In the genomic region with DNA sequence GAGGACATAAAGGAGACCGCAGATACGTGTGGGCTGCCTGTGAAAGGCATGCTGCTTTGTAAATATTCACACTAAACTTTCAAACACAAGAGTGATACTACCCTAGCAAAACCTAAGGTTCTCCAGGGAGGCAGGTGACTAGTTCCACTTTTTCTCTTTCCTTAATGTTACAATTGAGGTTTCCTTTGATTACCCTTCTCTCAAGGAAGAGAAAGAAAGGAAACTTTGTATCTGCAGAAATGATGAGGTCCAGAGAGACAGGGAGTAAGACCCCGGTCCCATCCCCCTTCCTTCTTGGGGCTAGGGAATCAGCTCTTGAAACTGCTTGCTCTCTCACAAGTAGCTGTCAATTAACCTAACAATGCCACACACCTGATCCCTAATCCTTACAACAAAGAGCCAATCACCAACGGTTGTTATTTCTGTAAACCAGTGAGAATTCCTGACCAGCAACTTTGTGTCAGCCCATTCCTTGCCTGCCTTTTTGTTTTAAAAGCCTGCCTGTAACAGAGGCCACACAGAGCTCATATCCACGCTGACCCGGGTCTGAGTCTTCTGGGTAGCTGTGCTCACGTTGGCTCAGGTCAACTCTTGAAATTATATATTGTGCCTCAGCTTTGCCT, we compare ENCODE assay signal across 20 cellular contexts.
A peak's percentile ranks its signal among the peaks of the same experiment; 100 is the strongest.
DNase-seq lines count a peak whose midpoint lies in the region; ATAC-seq, FAIRE-seq and TF ChIP-seq lines count a peak whose summit lies in the region.
"Had no signal": no experiment of that assay in that cellular context is flagged by ENCODE, and none has a peak within 500 bp of the region (broad histone marks: within the 10 kb centered on the region; RNA-seq: fewer than 3 reads in every experiment).

No MANE protein-coding gene starts in this region.

- 33% methylated on average over 7 of the region's 7 CpGs for WGBS in mammary epithelial cell (ENCODE audit: low coverage, missing lambda C conversion rate)
- WGBS in endodermal cell (ENCODE audit: insufficient coverage in 1 of 2, insufficient read length in 1 of 2), 2 experiments: 18% methylated on average over 7 of the region's 7 CpGs; no CpG with 5 or more reads in 1 of the 2 experiments

- peaks cover under 1% of the 10 kb centered on the region for H3K9me3 Mint-ChIP-seq in MCF 10A (ENCODE audit: unreplicated experiment)
- H3K9me3 Mint-ChIP-seq in endodermal cell: peaks cover 28% of the 10 kb centered on the region
- peaks cover 9% of the 10 kb centered on the region for H3K9me3 Mint-ChIP-seq in activated CD4-positive, alpha-beta T cell treated with anti-CD3 and anti-CD28 coated beads for 36 hours (ENCODE audit: low read depth)

- H4K20me1 ChIP-seq in mammary epithelial cell (ENCODE audit: insufficient read depth, low read length): no peaks in the 10 kb centered on the region
- H4K20me1 ChIP-seq: BLaER1 treated with 17β-estradiol and CSF1 and Interleukin-3, amounts not matched to agents 10 nM and 100 nM had no signal

- dilution Hi-C loops in mammary epithelial cell (cut with HindIII; ENCODE audit: low sequenced_read_pairs): no loop called here

- H3K27me3 Mint-ChIP-seq in MCF 10A (ENCODE audit: insufficient read depth, unreplicated experiment) (no peaks in the 10 kb centered on the region), endodermal cell (ENCODE audit: insufficient read depth) (no peaks in the 10 kb centered on the region)
- no peaks in the 10 kb centered on the region for H3K27me3 Mint-ChIP-seq in activated CD4-positive, alpha-beta T cell treated with anti-CD3 and anti-CD28 coated beads for 36 hours

- H3K79me2 ChIP-seq in mammary epithelial cell (ENCODE audit: insufficient read depth, low read length): no peaks in the 10 kb centered on the region

- no peak overlapping the region for H3K27ac ChIP-seq in mammary epithelial cell (ENCODE audit: insufficient read depth, low read depth, low read length)
- no peak overlapping the region for H3K27ac ChIP-seq in endodermal cell (ENCODE audit: low read depth, low read length)
- H3K27ac ChIP-seq: BLaER1 treated with 17β-estradiol and CSF1 and Interleukin-3, amounts not matched to agents 10 nM and 100 nM; PC-9; SJCRH30 had no signal

- POLR2A ChIA-PET in MCF 10A (lab: Yijun Ruan, JAX): no interaction called here
- POLR2A ChIA-PET in activated CD4-positive, alpha-beta T cell treated with anti-CD3 and anti-CD28 coated beads for 36 hours (lab: Charles Lee): no interaction called here

- H3K4me1 ChIP-seq in mammary epithelial cell (ENCODE audit: insufficient read depth, low read length): no peaks in the 10 kb centered on the region
- H3K4me1 ChIP-seq in endodermal cell (ENCODE audit: control insufficient read depth, insufficient read depth, low read length): peaks cover 7% of the 10 kb centered on the region
- H3K4me1 ChIP-seq: BLaER1 treated with 17β-estradiol and CSF1 and Interleukin-3, amounts not matched to agents 10 nM and 100 nM; SJCRH30 had no signal

- CTCF ChIA-PET in mammary epithelial cell (lab: Charles Lee; ENCODE audit: low non-redundant PET) (no interaction called here), MCF 10A (lab: Yijun Ruan, JAX) (no interaction called here)
- CTCF ChIA-PET in activated CD4-positive, alpha-beta T cell treated with anti-CD3 and anti-CD28 coated beads for 36 hours (lab: Charles Lee): no interaction called here

- intact Hi-C loops in mammary epithelial cell (cut with micrococcal nuclease) (no loop called here), MCF 10A (cut with micrococcal nuclease) (no loop called here)
- intact Hi-C loops in activated CD4-positive, alpha-beta T cell treated with anti-CD3 and anti-CD28 coated beads for 36 hours (cut with DNase I, micrococcal nuclease): no loop called here

- peak; percentile 47 for DNase-seq in mammary epithelial cell
- DNase-seq in MCF 10A (ENCODE audit: unreplicated experiment): no peak
- DNase-seq in endodermal cell: peak; percentile 81
- peak; percentile 82 for DNase-seq in iPS-NIHi11 (ENCODE audit: low spot score)
- no peak for DNase-seq in HTR-8/SVneo (ENCODE audit: insufficient read length, low spot score)
- no peak for DNase-seq in D341Med (ENCODE audit: low spot score)
- no peak for DNase-seq in activated CD4-positive, alpha-beta T cell treated with anti-CD3 and anti-CD28 coated beads for 36 hours
- DNase-seq: DND-41, GDM1, HFFc6, IMR-90, Kasumi-1, NCI-H187, NCI-H2171 treated with DMSO at 0.1 percent for 48 hours, NCI-H774, PC-9, SJCRH30 had no signal

- no peak for FAIRE-seq in HTR-8/SVneo (lab: Jason Lieb, UNC)
- FAIRE-seq: GM12878 had no signal

- H3K4me3 ChIP-seq in mammary epithelial cell (replicated peaks in 1 of 3; ENCODE audit: insufficient read depth in 1 of 3, low read depth in 2 of 3, low read length in 3 of 3): no peak overlapping the region
- peak overlapping the region; percentile 66 for H3K4me3 ChIP-seq in endodermal cell (ENCODE audit: low read length)
- H3K4me3 ChIP-seq: BLaER1 treated with 17β-estradiol and CSF1 and Interleukin-3, amounts not matched to agents 10 nM and 100 nM; GM12878; PC-9; SJCRH30 had no signal

- no peak overlapping the region for H3K27ac Mint-ChIP-seq in MCF 10A (ENCODE audit: low read depth, unreplicated experiment)
- peak overlapping the region; percentile 87 for H3K27ac Mint-ChIP-seq in endodermal cell
- no peak overlapping the region for H3K27ac Mint-ChIP-seq in activated CD4-positive, alpha-beta T cell treated with anti-CD3 and anti-CD28 coated beads for 36 hours
- H3K27ac Mint-ChIP-seq: HFFc6 had no signal

- H3K4me1 Mint-ChIP-seq in MCF 10A (ENCODE audit: insufficient read depth, unreplicated experiment) (no peaks in the 10 kb centered on the region), endodermal cell (peaks cover 24% of the 10 kb centered on the region)
- H3K4me1 Mint-ChIP-seq in activated CD4-positive, alpha-beta T cell treated with anti-CD3 and anti-CD28 coated beads for 36 hours: no peaks in the 10 kb centered on the region

- in situ Hi-C loops in mammary epithelial cell (cut with MboI; ENCODE audit: low sequenced_read_pairs in 2 of 2): no loop called here

- H3K9me3 ChIP-seq in mammary epithelial cell (replicated peaks; ENCODE audit: insufficient read depth, low read length): no peaks in the 10 kb centered on the region
- peaks cover 20% of the 10 kb centered on the region for H3K9me3 ChIP-seq in endodermal cell (ENCODE audit: control insufficient read depth, low read length)
- H3K9me3 ChIP-seq: SJCRH30 had no signal

- H3K27me3 ChIP-seq in mammary epithelial cell (ENCODE audit: insufficient read depth, low read length) (no peaks in the 10 kb centered on the region), endodermal cell (ENCODE audit: control insufficient read depth, insufficient read depth, low read length, poor library complexity, severe bottlenecking) (no peaks in the 10 kb centered on the region)
- H3K27me3 ChIP-seq: BLaER1 treated with 17β-estradiol and CSF1 and Interleukin-3, amounts not matched to agents 10 nM and 100 nM; SJCRH30 had no signal

- ATAC-seq in GM18861 (IDR thresholded peaks at IDR 0.05; ENCODE audit: unreplicated experiment): no peak
- no peak for ATAC-seq in activated CD4-positive, alpha-beta T cell treated with anti-CD3 and anti-CD28 coated beads for 36 hours
- ATAC-seq: GM12878 had no signal

- no peak overlapping the region for H2AFZ ChIP-seq in mammary epithelial cell (ENCODE audit: low read depth, low read length)
- H2AFZ ChIP-seq: PC-9 had no signal

- no peak for TF ChIP-seq CTCF in mammary epithelial cell (conservative IDR thresholded peaks at IDR 0.05 in 1 of 2, IDR thresholded peaks at IDR 0.05 in 1 of 2; ENCODE audit: extremely low read depth in 1 of 2, insufficient read depth in 1 of 2, low read depth in 1 of 2, low read length in 2 of 2)
- TF ChIP-seq CTCF in MCF 10A (IDR thresholded peaks at IDR 0.05; ENCODE audit: unreplicated experiment): no peak
- TF ChIP-seq CTCF in endodermal cell (conservative IDR thresholded peaks at IDR 0.05): no peak

- BruUV-seq in mammary epithelial cell (replicated peaks; lab: Mats Ljungman, UMichigan) (no TSS peak), MCF 10A (replicated peaks; lab: Mats Ljungman, UMichigan) (no TSS peak)

- H3K4me3 Mint-ChIP-seq in MCF 10A (ENCODE audit: unreplicated experiment) (no peak overlapping the region), endodermal cell (peak overlapping the region; percentile 32)
- no peak overlapping the region for H3K4me3 Mint-ChIP-seq in activated CD4-positive, alpha-beta T cell treated with anti-CD3 and anti-CD28 coated beads for 36 hours
- H3K4me3 Mint-ChIP-seq: HFFc6 had no signal

- H3K36me3 ChIP-seq in mammary epithelial cell (ENCODE audit: insufficient read depth, low read length): no peaks in the 10 kb centered on the region
- no peaks in the 10 kb centered on the region for H3K36me3 ChIP-seq in endodermal cell (ENCODE audit: control insufficient read depth, insufficient read depth, low read length)
- H3K36me3 ChIP-seq: BLaER1 treated with 17β-estradiol and CSF1 and Interleukin-3, amounts not matched to agents 10 nM and 100 nM; SJCRH30 had no signal

- H3K9ac ChIP-seq in mammary epithelial cell (ENCODE audit: insufficient read depth, low read length): no peak overlapping the region
- no peak overlapping the region for H3K9ac ChIP-seq in endodermal cell (ENCODE audit: extremely low read depth, low read length, poor library complexity, severe bottlenecking)
- H3K9ac ChIP-seq: BLaER1 treated with 17β-estradiol and CSF1 and Interleukin-3, amounts not matched to agents 10 nM and 100 nM had no signal

- H3K36me3 Mint-ChIP-seq in MCF 10A (ENCODE audit: insufficient read depth, unreplicated experiment) (no peaks in the 10 kb centered on the region), endodermal cell (ENCODE audit: low read depth) (no peaks in the 10 kb centered on the region)
- H3K36me3 Mint-ChIP-seq in activated CD4-positive, alpha-beta T cell treated with anti-CD3 and anti-CD28 coated beads for 36 hours (ENCODE audit: low read depth): no peaks in the 10 kb centered on the region

- no peak overlapping the region for H3K4me2 ChIP-seq in mammary epithelial cell (ENCODE audit: insufficient read depth, low read depth, low read length)
- H3K4me2 ChIP-seq: BLaER1 treated with 17β-estradiol and CSF1 and Interleukin-3, amounts not matched to agents 10 nM and 100 nM; PC-9 had no signal

Comparison
In these comparisons a context has a peak if more than half of its experiments do, and no peak if none do; other contexts are left out.
1. DNase-seq: peak in mammary epithelial cell (single experiment), endodermal cell (single experiment) and iPS-NIHi11 (single experiment); none in MCF 10A (single experiment), HTR-8/SVneo (single experiment), D341Med (single experiment) and activated CD4-positive, alpha-beta T cell treated with anti-CD3 and anti-CD28 coated beads for 36 hours (single experiment).